ENCODE assay signal across 31 cellular contexts in genomic region chr15:94804613-94805012, GRCh38.
A peak's percentile ranks its signal among the peaks of the same experiment; 100 is the strongest.
DNase-seq lines count a peak whose midpoint lies in the region; ATAC-seq, FAIRE-seq and TF ChIP-seq lines count a peak whose summit lies in the region.
"Had no signal": no experiment of that assay in that cellular context is flagged by ENCODE, and none has a peak within 500 bp of the region (broad histone marks: within the 10 kb centered on the region; RNA-seq: fewer than 3 reads in every experiment).

No MANE protein-coding gene starts in this region.

- dilution Hi-C loops in mammary epithelial cell (cut with HindIII; ENCODE audit: low sequenced_read_pairs), result no loop called here

- no peaks in the 10 kb centered on the region for H3K79me2 ChIP-seq in mammary epithelial cell (ENCODE audit: insufficient read depth, low read length)
- no peaks in the 10 kb centered on the region for H3K79me2 ChIP-seq in K562 (ENCODE audit: control insufficient read depth, insufficient read depth, low read length)

- H3K36me3 ChIP-seq in mammary epithelial cell (ENCODE audit: insufficient read depth, low read length), result no peaks in the 10 kb centered on the region
- no peaks in the 10 kb centered on the region for H3K36me3 ChIP-seq in breast epithelium
- H3K36me3 ChIP-seq in K562 (ENCODE audit: control insufficient read depth, insufficient read depth, low read length), result no peaks in the 10 kb centered on the region
- H3K36me3 ChIP-seq: BE2C; BLaER1; BLaER1 treated with 17β-estradiol and CSF1 and Interleukin-3, amounts not matched to agents 10 nM and 100 nM had no signal

- TF ChIP-seq RAD21 in K562 (CRISPR knock-in tag; conservative IDR thresholded peaks at IDR 0.05 in 1 of 2, IDR thresholded peaks at IDR 0.05 in 1 of 2), result no peak

- DNase-seq in mammary epithelial cell, result no peak
- no peak for DNase-seq in breast epithelium (ENCODE audit: low spot score in 2 of 2)
- DNase-seq in K562 (ENCODE audit: extremely low read depth in 1 of 4, low spot score in 3 of 4), result no peak
- DNase-seq in cerebellum (ENCODE audit: low spot score), result no peak
- DNase-seq: 8988T; ACHN; AML-193; BE2C; C1 segment of cervical spinal cord; Caco-2; Calu3; CD4-positive, alpha-beta memory T cell; CD4-positive, alpha-beta T cell; CD4-positive, CD25-positive, alpha-beta regulatory T cell; CD8-positive, alpha-beta memory T cell; CD8-positive, alpha-beta T cell; COR-L47; DMS 273 treated with DMSO at 0.1 percent for 48 hours; DMS153; DMS53; DMS79; DMS79 treated with DMSO at 0.1 percent for 48 hours; DND-41; EL had no signal

- no peaks in the 10 kb centered on the region for H4K20me1 ChIP-seq in mammary epithelial cell (ENCODE audit: insufficient read depth, low read length)
- no peaks in the 10 kb centered on the region for H4K20me1 ChIP-seq in K562 (replicated peaks; ENCODE audit: control insufficient read depth, insufficient read depth, low read length)
- H4K20me1 ChIP-seq: BLaER1; BLaER1 treated with 17β-estradiol and CSF1 and Interleukin-3, amounts not matched to agents 10 nM and 100 nM had no signal

- H3K27ac ChIP-seq in mammary epithelial cell (ENCODE audit: insufficient read depth, low read depth, low read length), result no peak overlapping the region
- H3K27ac ChIP-seq in breast epithelium, result no peak overlapping the region
- H3K27ac ChIP-seq in K562 (ENCODE audit: extremely low read depth, low read depth, low read length), result no peak overlapping the region
- H3K27ac ChIP-seq: 22Rv1; A549; BLaER1; BLaER1 treated with 17β-estradiol and CSF1 and Interleukin-3, amounts not matched to agents 10 nM and 100 nM; C4-2B had no signal

- ATAC-seq in K562, result no peak
- ATAC-seq: A549; CD8-positive, alpha-beta T cell had no signal

- no peak for TF ChIP-seq EP300 in K562 (IDR thresholded peaks at IDR 0.05; ENCODE audit: low read length)

- H3K9me3 ChIP-seq in mammary epithelial cell (replicated peaks; ENCODE audit: insufficient read depth, low read length) (no peaks in the 10 kb centered on the region), breast epithelium (peaks cover 0 to 12% of the 10 kb centered on the region in 2 donors), K562 (replicated peaks; ENCODE audit: control insufficient read depth, insufficient read depth, low read depth, low read length) (no peaks in the 10 kb centered on the region; the same call in 1 of the 2 replicates)
- H3K9me3 ChIP-seq: BE2C had no signal

- 43% methylated on average over 2 of the region's 2 CpGs for WGBS in mammary epithelial cell (ENCODE audit: low coverage, missing lambda C conversion rate)
- WGBS in K562 (ENCODE audit: insufficient coverage, low coverage, missing lambda C conversion rate), result 0% methylated on average over 2 of the region's 2 CpGs

- BruUV-seq in mammary epithelial cell (replicated peaks; lab: Mats Ljungman, UMichigan) (no TSS peak), K562 (replicated peaks; lab: Mats Ljungman, UMichigan) (no TSS peak)

- CTCF ChIA-PET in mammary epithelial cell (lab: Charles Lee; ENCODE audit: low non-redundant PET) (no interaction called here), K562 (lab: Yijun Ruan, JAX; ENCODE audit: low intra/inter-chr PET ratio) (no interaction called here)

- TF ChIP-seq POLR2A in breast epithelium (IDR thresholded peaks at IDR 0.05) (no peak), K562 (conservative IDR thresholded peaks at IDR 0.05) (no peak)

- H3K4me3 ChIP-seq in mammary epithelial cell (replicated peaks in 1 of 3; ENCODE audit: insufficient read depth in 1 of 3, low read depth in 2 of 3, low read length in 3 of 3), result no peak overlapping the region
- H3K4me3 ChIP-seq in breast epithelium, result no peak overlapping the region
- no peak overlapping the region for H3K4me3 ChIP-seq in K562
- H3K4me3 ChIP-seq: A549; BLaER1; BLaER1 treated with 17β-estradiol and CSF1 and Interleukin-3, amounts not matched to agents 10 nM and 100 nM had no signal

- no peak for TF ChIP-seq CTCF in mammary epithelial cell (conservative IDR thresholded peaks at IDR 0.05 in 1 of 2, IDR thresholded peaks at IDR 0.05 in 1 of 2; ENCODE audit: extremely low read depth in 1 of 2, insufficient read depth in 1 of 2, low read depth in 1 of 2, low read length in 2 of 2)
- no peak for TF ChIP-seq CTCF in breast epithelium (IDR thresholded peaks at IDR 0.05)
- TF ChIP-seq CTCF in K562 (IDR thresholded peaks at IDR 0.05 in 2 of 3, conservative IDR thresholded peaks at IDR 0.05 in 1 of 3; ENCODE audit: insufficient read depth in 2 of 3, low read depth in 1 of 3, low read length in 3 of 3), result no peak

- H3K27me3 ChIP-seq in mammary epithelial cell (ENCODE audit: insufficient read depth, low read length) (no peaks in the 10 kb centered on the region), breast epithelium (no peaks in the 10 kb centered on the region), K562 (ENCODE audit: control insufficient read depth in 2 of 2, insufficient read depth in 2 of 2, low read length in 2 of 2) (peaks cover 2 to 3% of the 10 kb centered on the region in 2 experiments; a peak in 2 of 5 replicates)
- H3K27me3 ChIP-seq: BLaER1; BLaER1 treated with 17β-estradiol and CSF1 and Interleukin-3, amounts not matched to agents 10 nM and 100 nM had no signal

- intact Hi-C loops in mammary epithelial cell (cut with micrococcal nuclease) (no loop called here), breast epithelium (cut with DNase I; ENCODE audit: low total_unique reads) (no loop called here), K562 (cut with micrococcal nuclease) (no loop called here)

- H3K4me2 ChIP-seq in mammary epithelial cell (ENCODE audit: insufficient read depth, low read depth, low read length), result no peak overlapping the region
- no peak overlapping the region for H3K4me2 ChIP-seq in K562 (ENCODE audit: insufficient read depth, low read length)
- H3K4me2 ChIP-seq: A549; BLaER1; BLaER1 treated with 17β-estradiol and CSF1 and Interleukin-3, amounts not matched to agents 10 nM and 100 nM had no signal

- H2AFZ ChIP-seq in mammary epithelial cell (ENCODE audit: low read depth, low read length) (peak overlapping the region; percentile 19), K562 (ENCODE audit: low read depth, low read length) (no peak overlapping the region)

- in situ Hi-C loops in mammary epithelial cell (cut with MboI; ENCODE audit: low sequenced_read_pairs in 2 of 2), result no loop called here
- in situ Hi-C loops in K562 (cut with MboI), result no loop called here

- H3K4me1 ChIP-seq in mammary epithelial cell (ENCODE audit: insufficient read depth, low read length), result no peaks in the 10 kb centered on the region
- H3K4me1 ChIP-seq in breast epithelium, result no peaks in the 10 kb centered on the region
- H3K4me1 ChIP-seq in K562 (replicated peaks in 1 of 2; ENCODE audit: control insufficient read depth in 2 of 2, insufficient read depth in 2 of 2, low read length in 2 of 2), result no peaks in the 10 kb centered on the region
- H3K4me1 ChIP-seq: A549; BE2C; BLaER1; BLaER1 treated with 17β-estradiol and CSF1 and Interleukin-3, amounts not matched to agents 10 nM and 100 nM; Caco-2 had no signal

- H3K9ac ChIP-seq in mammary epithelial cell (ENCODE audit: insufficient read depth, low read length), result no peak overlapping the region
- no peak overlapping the region for H3K9ac ChIP-seq in K562 (ENCODE audit: insufficient read depth in 1 of 2, low read depth in 2 of 2, low read length in 2 of 2)
- H3K9ac ChIP-seq: BLaER1; BLaER1 treated with 17β-estradiol and CSF1 and Interleukin-3, amounts not matched to agents 10 nM and 100 nM had no signal

- no peaks in the 10 kb centered on the region for H3K9me1 ChIP-seq in K562 (ENCODE audit: control insufficient read depth, insufficient read depth, low read length)

- POLR2A ChIA-PET in K562 (lab: Yijun Ruan, JAX), result no interaction called here

- no peak for FAIRE-seq in K562 (lab: Jason Lieb, UNC)
- FAIRE-seq: A204.1, D721Med had no signal

TF ChIP-seq in K562, 482 proteins besides CTCF, POLR2A, EP300 and RAD21:
- peak; percentile 48 for TF ChIP-seq NFIC (IDR thresholded peaks at IDR 0.05)
- peak; percentile 91 for TF ChIP-seq ZNF766 (CRISPR knock-in tag; conservative IDR thresholded peaks at IDR 0.05)
- no peak for TF ChIP-seq ZMIZ1 (IDR thresholded peaks at IDR 0.05; ENCODE audit: low read depth in 2 of 2, low read length in 2 of 2)
- no peak for TF ChIP-seq MAFG (tag; conservative IDR thresholded peaks at IDR 0.05)
